Comparison of ENCODE assay signal across 3 cellular contexts in the genomic region with DNA sequence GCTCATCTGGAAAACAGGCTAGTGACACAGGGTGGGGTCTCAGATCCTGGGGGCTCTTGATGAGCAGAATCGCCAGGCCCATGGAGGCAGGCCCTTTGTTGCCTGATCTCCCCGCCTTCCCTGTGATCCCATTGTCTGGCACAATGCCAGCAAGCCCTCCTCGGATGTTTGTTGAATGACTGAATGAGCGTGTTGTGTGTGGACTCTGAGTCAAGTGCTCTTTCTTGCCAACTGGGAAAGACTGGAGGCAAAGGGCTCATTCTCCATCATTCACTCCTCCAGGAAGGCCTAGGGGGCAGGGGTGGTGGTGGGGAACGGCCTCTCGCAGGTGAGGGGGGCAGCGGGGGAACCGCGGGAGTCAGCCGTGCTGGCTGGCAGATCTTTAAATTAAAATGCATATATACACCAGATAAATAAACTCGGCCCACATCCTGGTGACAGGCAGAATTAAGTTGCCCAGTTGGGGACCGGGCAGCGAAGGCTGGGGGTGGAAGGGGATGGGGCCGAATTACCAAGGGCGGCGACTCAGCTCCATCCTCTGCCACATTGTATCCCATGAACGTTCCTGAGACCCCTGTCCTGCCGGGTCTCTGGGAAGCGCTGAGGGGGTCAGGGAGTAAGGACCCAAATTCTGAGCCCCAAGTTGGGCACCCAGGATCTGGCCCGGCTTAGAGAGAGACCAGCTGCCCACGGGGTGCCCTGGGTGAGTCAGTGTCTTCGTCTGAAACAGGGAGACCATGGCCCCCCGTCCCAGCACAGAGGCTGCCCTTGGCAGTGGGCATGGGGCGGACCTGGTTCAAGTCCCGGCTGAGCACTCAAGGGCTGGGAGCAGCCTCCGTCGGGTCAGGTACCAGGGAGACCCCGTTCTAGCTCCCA.
A peak's percentile ranks its signal among the peaks of the same experiment; 100 is the strongest.
TF ChIP-seq lines count a peak whose summit lies in the region.

No MANE protein-coding gene starts in this region.

TF ChIP-seq in SK-N-SH, 30 proteins besides CTCF, POLR2A, EP300 and RAD21:
- TF ChIP-seq NFIC (IDR thresholded peaks at IDR 0.05; ENCODE audit: borderline replicate concordance) (peak; percentile 31; the same call in 1 of the 2 replicates), REST (IDR thresholded peaks at IDR 0.05; ENCODE audit: low read depth, low read length) (no peak), ELF1 (IDR thresholded peaks at IDR 0.05) (no peak)

TF ChIP-seq in SK-N-SH treated with all-trans-retinoic acid at 6 μM for 48 hours, 23 proteins besides CTCF, POLR2A, EP300 and RAD21:
- TF ChIP-seq PPARA (CRISPR knock-in tag; IDR thresholded peaks at IDR 0.05; ENCODE audit: borderline replicate concordance) (no peak), ZC3H10 (CRISPR knock-in tag; IDR thresholded peaks at IDR 0.05) (no peak), RARB (CRISPR knock-in tag; IDR thresholded peaks at IDR 0.05) (no peak), ZNF8 (CRISPR knock-in tag; IDR thresholded peaks at IDR 0.05) (no peak), ISL1 (CRISPR knock-in tag; IDR thresholded peaks at IDR 0.05) (no peak), ZFP3 (CRISPR knock-in tag; IDR thresholded peaks at IDR 0.05) (no peak), ZFP30 (CRISPR knock-in tag; IDR thresholded peaks at IDR 0.05) (no peak), TSHZ2 (CRISPR knock-in tag; IDR thresholded peaks at IDR 0.05) (no peak), SNAI2 (CRISPR knock-in tag; IDR thresholded peaks at IDR 0.05) (no peak), ZNF70 (CRISPR knock-in tag; IDR thresholded peaks at IDR 0.05) (no peak), OSR1 (CRISPR knock-in tag; IDR thresholded peaks at IDR 0.05) (no peak), CSDC2 (CRISPR knock-in tag; IDR thresholded peaks at IDR 0.05) (no peak), GLIS3 (CRISPR knock-in tag; IDR thresholded peaks at IDR 0.05) (no peak), ARNTL (CRISPR knock-in tag; IDR thresholded peaks at IDR 0.05; ENCODE audit: borderline replicate concordance, low read depth) (no peak), TOX (CRISPR knock-in tag; IDR thresholded peaks at IDR 0.05; ENCODE audit: borderline replicate concordance) (no peak)
- TF ChIP-seq, protein P1, sequence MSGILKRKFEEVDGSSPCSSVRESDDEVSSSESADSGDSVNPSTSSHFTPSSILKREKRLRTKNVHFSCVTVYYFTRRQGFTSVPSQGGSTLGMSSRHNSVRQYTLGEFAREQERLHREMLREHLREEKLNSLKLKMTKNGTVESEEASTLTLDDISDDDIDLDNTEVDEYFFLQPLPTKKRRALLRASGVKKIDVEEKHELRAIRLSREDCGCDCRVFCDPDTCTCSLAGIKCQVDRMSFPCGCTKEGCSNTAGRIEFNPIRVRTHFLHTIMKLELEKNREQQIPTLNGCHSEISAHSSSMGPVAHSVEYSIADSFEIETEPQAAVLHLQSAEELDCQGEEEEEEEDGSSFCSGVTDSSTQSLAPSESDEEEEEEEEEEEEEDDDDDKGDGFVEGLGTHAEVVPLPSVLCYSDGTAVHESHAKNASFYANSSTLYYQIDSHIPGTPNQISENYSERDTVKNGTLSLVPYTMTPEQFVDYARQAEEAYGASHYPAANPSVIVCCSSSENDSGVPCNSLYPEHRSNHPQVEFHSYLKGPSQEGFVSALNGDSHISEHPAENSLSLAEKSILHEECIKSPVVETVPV (CRISPR knock-in tag; IDR thresholded peaks at IDR 0.05): no peak
- TF ChIP-seq, protein P2, sequence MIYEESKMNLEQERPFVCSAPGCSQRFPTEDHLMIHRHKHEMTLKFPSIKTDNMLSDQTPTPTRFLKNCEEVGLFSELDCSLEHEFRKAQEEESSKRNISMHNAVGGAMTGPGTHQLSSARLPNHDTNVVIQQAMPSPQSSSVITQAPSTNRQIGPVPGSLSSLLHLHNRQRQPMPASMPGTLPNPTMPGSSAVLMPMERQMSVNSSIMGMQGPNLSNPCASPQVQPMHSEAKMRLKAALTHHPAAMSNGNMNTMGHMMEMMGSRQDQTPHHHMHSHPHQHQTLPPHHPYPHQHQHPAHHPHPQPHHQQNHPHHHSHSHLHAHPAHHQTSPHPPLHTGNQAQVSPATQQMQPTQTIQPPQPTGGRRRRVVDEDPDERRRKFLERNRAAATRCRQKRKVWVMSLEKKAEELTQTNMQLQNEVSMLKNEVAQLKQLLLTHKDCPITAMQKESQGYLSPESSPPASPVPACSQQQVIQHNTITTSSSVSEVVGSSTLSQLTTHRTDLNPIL (CRISPR knock-in tag; IDR thresholded peaks at IDR 0.05; ENCODE audit: low read depth): no peak

TF ChIP-seq in HepG2, 621 proteins besides CTCF, POLR2A, EP300 and RAD21:
- TF ChIP-seq GPN1 (CRISPR knock-in tag; IDR thresholded peaks at IDR 0.05; ENCODE audit: borderline replicate concordance) (no peak), DBP (CRISPR knock-in tag; IDR thresholded peaks at IDR 0.05; ENCODE audit: not compliant biosample characterization) (no peak), ADNP (CRISPR knock-in tag; IDR thresholded peaks at IDR 0.05) (0 out of 2 replicates have a peak, but pooled peaks have one; percentile 56), GRHL1 (CRISPR knock-in tag; conservative IDR thresholded peaks at IDR 0.05) (no peak), MXI1 (IDR thresholded peaks at IDR 0.05; ENCODE audit: borderline replicate concordance, low read depth, low read length) (no peak), SMYD3 (CRISPR knock-in tag; IDR thresholded peaks at IDR 0.05) (no peak), GLMP (CRISPR knock-in tag; IDR thresholded peaks at IDR 0.05; ENCODE audit: borderline replicate concordance) (no peak), RCOR2 (CRISPR knock-in tag; IDR thresholded peaks at IDR 0.05) (no peak), NR3C1 (CRISPR knock-in tag; IDR thresholded peaks at IDR 0.05) (no peak), HNRNPL (IDR thresholded peaks at IDR 0.05; ENCODE audit: low read depth, low read length) (0 out of 2 replicates have a peak, but pooled peaks have one; percentile 47), LCORL (IDR thresholded peaks at IDR 0.05) (peak; percentile 87), LCORL (CRISPR knock-in tag; IDR thresholded peaks at IDR 0.05) (no peak), HDAC2 (CRISPR knock-in tag; IDR thresholded peaks at IDR 0.05) (no peak), U2AF2 (IDR thresholded peaks at IDR 0.05; ENCODE audit: low read depth, low read length) (no peak), KDM1A (CRISPR knock-in tag; IDR thresholded peaks at IDR 0.05) (peak; percentile 59; the same call in 1 of the 2 replicates), SMAD3 (CRISPR knock-in tag; IDR thresholded peaks at IDR 0.05) (no peak), AHR (CRISPR knock-in tag; IDR thresholded peaks at IDR 0.05) (no peak), ATF6 (CRISPR knock-in tag; conservative IDR thresholded peaks at IDR 0.05) (no peak), ZNF691 (CRISPR knock-in tag; IDR thresholded peaks at IDR 0.05; ENCODE audit: borderline replicate concordance, low read depth) (peak; percentile 100), ZNF672 (CRISPR knock-in tag; IDR thresholded peaks at IDR 0.05) (no peak), ZNF629 (CRISPR knock-in tag; conservative IDR thresholded peaks at IDR 0.05) (peak; percentile 70), ZNF337 (CRISPR knock-in tag; IDR thresholded peaks at IDR 0.05; ENCODE audit: borderline replicate concordance, low read depth) (no peak), MED8 (CRISPR knock-in tag; IDR thresholded peaks at IDR 0.05; ENCODE audit: insufficient replicate concordance) (no peak), ZNF432 (CRISPR knock-in tag; IDR thresholded peaks at IDR 0.05; ENCODE audit: borderline replicate concordance) (no peak), ZNF3 (CRISPR knock-in tag; IDR thresholded peaks at IDR 0.05) (peak; percentile 100), ZBTB1 (CRISPR knock-in tag; IDR thresholded peaks at IDR 0.05; ENCODE audit: borderline replicate concordance) (no peak), ZNF720 (CRISPR knock-in tag; IDR thresholded peaks at IDR 0.05) (no peak), ZMYM4 (CRISPR knock-in tag; IDR thresholded peaks at IDR 0.05) (no peak), SNAPC5 (CRISPR knock-in tag; IDR thresholded peaks at IDR 0.05; ENCODE audit: borderline replicate concordance) (no peak), GFI1 (CRISPR knock-in tag; IDR thresholded peaks at IDR 0.05; ENCODE audit: borderline replicate concordance) (no peak), WIZ (CRISPR knock-in tag; IDR thresholded peaks at IDR 0.05) (no peak), RFXAP (CRISPR knock-in tag; IDR thresholded peaks at IDR 0.05; ENCODE audit: borderline replicate concordance) (no peak), ZSCAN9 (CRISPR knock-in tag; IDR thresholded peaks at IDR 0.05; ENCODE audit: borderline replicate concordance) (no peak), ZMYM3 (CRISPR knock-in tag; IDR thresholded peaks at IDR 0.05) (peak; percentile 96)
- TF ChIP-seq, protein P3, sequence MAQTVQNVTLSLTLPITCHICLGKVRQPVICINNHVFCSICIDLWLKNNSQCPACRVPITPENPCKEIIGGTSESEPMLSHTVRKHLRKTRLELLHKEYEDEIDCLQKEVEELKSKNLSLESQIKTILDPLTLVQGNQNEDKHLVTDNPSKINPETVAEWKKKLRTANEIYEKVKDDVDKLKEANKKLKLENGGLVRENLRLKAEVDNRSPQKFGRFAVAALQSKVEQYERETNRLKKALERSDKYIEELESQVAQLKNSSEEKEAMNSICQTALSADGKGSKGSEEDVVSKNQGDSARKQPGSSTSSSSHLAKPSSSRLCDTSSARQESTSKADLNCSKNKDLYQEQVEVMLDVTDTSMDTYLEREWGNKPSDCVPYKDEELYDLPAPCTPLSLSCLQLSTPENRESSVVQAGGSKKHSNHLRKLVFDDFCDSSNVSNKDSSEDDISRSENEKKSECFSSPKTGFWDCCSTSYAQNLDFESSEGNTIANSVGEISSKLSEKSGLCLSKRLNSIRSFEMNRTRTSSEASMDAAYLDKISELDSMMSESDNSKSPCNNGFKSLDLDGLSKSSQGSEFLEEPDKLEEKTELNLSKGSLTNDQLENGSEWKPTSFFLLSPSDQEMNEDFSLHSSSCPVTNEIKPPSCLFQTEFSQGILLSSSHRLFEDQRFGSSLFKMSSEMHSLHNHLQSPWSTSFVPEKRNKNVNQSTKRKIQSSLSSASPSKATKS (CRISPR knock-in tag; IDR thresholded peaks at IDR 0.05): no peak
